In genomic region chr2:37616674-37616999, GRCh38 we compare ENCODE assay signal across 10 cellular contexts. TPM values are rescaled to one million over a fixed set of nuclear protein-coding genes. Genes with fewer than 3 reads are reported as not detected.
DNase-seq lines count a peak whose midpoint lies in the region; ATAC-seq, FAIRE-seq and TF ChIP-seq lines count a peak whose summit lies in the region.
"Had no signal": no experiment of that assay in that cellular context is flagged by ENCODE, and none has a peak within 500 bp of the region (broad histone marks: within the 10 kb centered on the region; RNA-seq: fewer than 3 reads in every experiment).

No MANE protein-coding gene starts in this region.

- no peaks in the 10 kb centered on the region for H3K9me3 ChIP-seq in AG04450 (ENCODE audit: control insufficient read depth, insufficient read depth, low read length)
- no peaks in the 10 kb centered on the region for H3K9me3 ChIP-seq in left lung

- intact Hi-C loops in left lung (cut with DNase I): no loop called here

- CTCF ChIA-PET in AG04450 (lab: Charles Lee): no interaction called here

- TF ChIP-seq CTCF in AG04450 (IDR thresholded peaks at IDR 0.05; ENCODE audit: low read depth, low read length) (no peak), left lung (IDR thresholded peaks at IDR 0.05) (no peak)

- peaks cover 0 to 31% of the 10 kb centered on the region in 2 donors for H3K4me1 ChIP-seq in left lung

- POLR2A ChIA-PET in AG04450 (lab: Yijun Ruan, JAX): no interaction called here

- peak; percentile 69 for DNase-seq in AG04450 (ENCODE audit: low read depth, low spot score)
- DNase-seq in GM19239 (ENCODE audit: insufficient read length, low spot score): no peak
- peak; percentile 56 for DNase-seq in RCC 7860 (ENCODE audit: low spot score)
- DNase-seq in left lung: no peak
- no peak for DNase-seq in NCI-H128 (lab: John Stamatoyannopoulos, UW; ENCODE audit: unreplicated experiment)
- DNase-seq in NCI-H2171 (lab: John Stamatoyannopoulos, UW): no peak
- DNase-seq in NCI-H748 (lab: John Stamatoyannopoulos, UW; ENCODE audit: unreplicated experiment): no peak
- DNase-seq: stimulated activated CD4-positive, alpha-beta T cell treated with anti-CD3 and anti-CD28 coated beads, Interleukin-12 subunit alpha, Interleukin-12 subunit beta, amount 100 ng/mL, for 4 hours had no signal

- H3K27me3 ChIP-seq in AG04450 (ENCODE audit: control insufficient read depth, insufficient read depth, low read length) (no peaks in the 10 kb centered on the region), left lung (no peaks in the 10 kb centered on the region)

- peak; percentile 41 for ATAC-seq in left lung
- no peak for ATAC-seq in GM18868 (IDR thresholded peaks at IDR 0.05; ENCODE audit: unreplicated experiment)

- no peak overlapping the region for H3K27ac ChIP-seq in AG04450 (ENCODE audit: low read depth, low read length)
- peak overlapping the region in 1 of 2 donors; percentile 64 for H3K27ac ChIP-seq in left lung

- H3K36me3 ChIP-seq in left lung: no peaks in the 10 kb centered on the region

- peak; percentile 82 for FAIRE-seq in GM19239 (lab: Jason Lieb, UNC)
- FAIRE-seq in RCC 7860 (lab: Jason Lieb, UNC): peak; percentile 49
- FAIRE-seq: HTR-8/SVneo had no signal

- H3K4me3 ChIP-seq in AG04450 (ENCODE audit: low read depth, low read length) (no peak overlapping the region), left lung (no peak overlapping the region)

RNA-seq across cellular contexts. Expression of gene CDC42EP3, which starts 54.8 kb away (rescaled TPM):
- 231 and 245 TPM in 2 replicates for polyA plus RNA-seq in AG04450 (2011; rRNA removed)
- polyA minus RNA-seq in AG04450 (2011; rRNA and poly(A)+ RNA removed): 236 and 266 TPM in 2 replicates
- 10 to 100 TPM; 37.7 to 53.8 TPM for total RNA-seq in left lung

Comparison
In these comparisons a context has a peak if more than half of its experiments do, and no peak if none do; other contexts are left out.
1. DNase-seq: peak in AG04450 (single experiment) and RCC 7860 (single experiment); none in GM19239 (single experiment), left lung (0 of 2), NCI-H128 (single experiment), NCI-H2171 (single experiment) and NCI-H748 (single experiment).